Comparison of ENCODE assay signal across 28 cellular contexts in the genomic region with DNA sequence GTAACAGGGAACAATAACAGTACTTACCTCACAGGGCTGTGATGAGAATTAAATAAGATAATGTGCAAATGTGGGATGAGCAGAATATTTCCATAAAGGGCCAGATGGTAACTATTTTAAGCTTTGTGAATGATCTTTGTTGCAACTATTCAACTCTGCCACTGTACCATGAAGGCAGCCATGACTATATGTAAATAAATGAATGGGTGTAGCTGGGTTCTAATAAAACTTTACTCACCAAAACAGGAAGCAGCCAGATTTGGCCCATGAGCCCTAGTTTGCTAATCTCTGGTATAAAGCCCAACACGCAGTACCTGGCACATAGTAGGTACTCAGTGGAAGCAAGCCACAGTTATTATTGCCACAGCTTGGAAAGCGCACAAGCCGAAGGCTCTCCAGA.
"Had no signal": no experiment of that assay in that cellular context is flagged by ENCODE, and none has a peak within 500 bp of the region (broad histone marks: within the 10 kb centered on the region; RNA-seq: fewer than 3 reads in every experiment).

No MANE protein-coding gene starts in this region.

- H3K9me3 ChIP-seq: ovary, psoas muscle, spleen, suprapubic skin, testis, tibial artery, transverse colon, upper lobe of right lung, uterus had no signal

- H2AFZ ChIP-seq: neural progenitor cell, parathyroid adenoma had no signal

- H3K4me3 ChIP-seq: neural progenitor cell, ovary, psoas muscle, skin epidermis, smooth muscle cell, spleen, suprapubic skin, testis, tibial artery, transverse colon, upper lobe of right lung, uterus had no signal

- ATAC-seq: natural killer cell; psoas muscle; right cardiac atrium; sciatic nerve; stimulated activated memory B cell treated with anti-CD40 and anti-IgM and Interleukin-4, amounts not matched to agents 10 μg/mL and 1 μg/mL and 100 μg/mL, for 72 hours; stimulated activated naive CD8-positive, alpha-beta T cell treated with anti-CD3 and anti-CD28 coated beads, Interleukin-15, amount 100 ng/mL, for 72 hours; stimulated activated naive CD8-positive, alpha-beta T cell treated with anti-CD3 and anti-CD28 coated beads, Interleukin-15, Interleukin-2, amounts not matched to agents 100 U/mL and 50 U/mL, for 24 hours; upper lobe of right lung had no signal

- H3K27me3 ChIP-seq: neural progenitor cell, ovary, spleen, suprapubic skin, testis, tibial artery, transverse colon, upper lobe of right lung, uterus had no signal

- H3K79me2 ChIP-seq: parathyroid adenoma had no signal

- DNase-seq: natural killer cell; occipital lobe; ovary; posterior cingulate gyrus; psoas muscle; right cardiac atrium; spleen; stimulated activated CD4-positive, alpha-beta T cell treated with anti-CD3 and anti-CD28 coated beads, Interleukin-12 subunit alpha, Interleukin-12 subunit beta, amount 100 ng/mL, for 4 hours; stimulated activated CD4-positive, alpha-beta T cell treated with anti-CD3 and anti-CD28 coated beads, Interleukin-1b, Interleukin-23, amount 100 ng/mL, for 48 hours; stimulated activated CD4-positive, alpha-beta T cell treated with anti-CD3 and anti-CD28 coated beads, Interleukin-4, amount 100 ng/mL, for 1 hour; stimulated activated CD4-positive, alpha-beta T cell treated with anti-CD3 and anti-CD28 coated beads, Interleukin-4, amount 100 ng/mL, for 4 hours; stimulated activated CD8-positive, alpha-beta memory T cell treated with anti-CD3 and anti-CD28 coated beads, Interleukin-4, amount 100 ng/mL, for 48 hours; stimulated activated naive CD4-positive, alpha-beta T cell; stimulated activated naive CD8-positive, alpha-beta T cell treated with anti-CD3 and anti-CD28 coated beads, Interleukin-15, amount 100 ng/mL, for 72 hours; stimulated activated naive CD8-positive, alpha-beta T cell treated with anti-CD3 and anti-CD28 coated beads, Interleukin-15, Interleukin-2, amounts not matched to agents 100 U/mL and 50 U/mL, for 24 hours; substantia nigra; testis; tibial artery; transverse colon; upper lobe of right lung; uterus had no signal

- H3K9ac ChIP-seq: neural progenitor cell, parathyroid adenoma had no signal

- H3K4me2 ChIP-seq: neural progenitor cell, smooth muscle cell had no signal

- H3K36me3 ChIP-seq: neural progenitor cell, ovary, spleen, suprapubic skin, tibial artery, transverse colon, upper lobe of right lung, uterus had no signal

- H3K27ac ChIP-seq: neural progenitor cell, ovary, parathyroid adenoma, psoas muscle, skin epidermis, spleen, suprapubic skin, testis, tibial artery, transverse colon, upper lobe of right lung, uterus had no signal

- H3K4me1 ChIP-seq: neural progenitor cell, parathyroid adenoma had no signal
